ENCODE assay signal across 1 cellular context in the genomic region with DNA sequence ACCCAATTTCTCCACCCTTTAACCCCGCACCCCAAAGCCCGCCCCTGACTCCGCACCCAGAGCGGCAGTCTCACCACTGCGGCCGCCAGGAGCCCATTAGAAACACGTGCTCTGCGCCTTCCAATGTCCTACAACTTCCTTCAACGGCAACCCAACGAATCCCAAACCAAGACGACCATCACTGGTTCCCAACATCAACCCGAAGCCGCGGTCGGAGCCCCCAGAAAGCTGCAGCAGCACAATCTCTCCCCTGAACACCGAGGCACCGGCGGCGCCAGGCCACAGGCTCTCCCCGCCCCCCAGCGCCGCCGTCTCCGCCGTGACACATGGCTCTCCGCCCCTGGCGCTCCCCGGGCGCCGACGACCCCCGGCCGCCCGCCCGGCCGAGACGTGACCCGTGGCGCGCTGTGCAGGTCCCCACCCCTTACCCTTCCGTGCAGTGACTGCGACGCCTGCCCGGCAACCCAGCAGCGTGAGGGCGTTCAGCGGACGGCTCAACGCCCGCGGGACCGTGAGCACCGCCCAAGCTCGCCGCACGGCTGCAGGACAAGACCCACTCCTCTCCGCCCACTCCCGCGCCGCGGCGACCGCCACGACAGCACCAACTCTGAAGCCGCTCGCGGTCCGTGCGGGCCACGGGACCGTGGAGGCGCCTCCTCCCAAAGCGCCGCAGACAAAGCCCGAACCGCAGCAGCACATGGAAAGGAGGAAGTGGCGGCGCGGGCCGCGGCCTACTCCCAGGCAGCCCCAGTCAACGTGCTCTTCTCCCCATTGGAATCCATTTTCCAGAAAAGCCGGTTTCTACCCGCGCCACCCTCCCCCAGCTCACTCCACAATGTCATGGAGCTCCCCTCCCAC.
TF ChIP-seq lines count a peak whose summit lies in the region.

No MANE protein-coding gene starts in this region.

TF ChIP-seq in K562, 482 proteins besides CTCF, POLR2A, EP300 and RAD21 (continued from another document and continues in another):
- TF ChIP-seq, protein P1, sequence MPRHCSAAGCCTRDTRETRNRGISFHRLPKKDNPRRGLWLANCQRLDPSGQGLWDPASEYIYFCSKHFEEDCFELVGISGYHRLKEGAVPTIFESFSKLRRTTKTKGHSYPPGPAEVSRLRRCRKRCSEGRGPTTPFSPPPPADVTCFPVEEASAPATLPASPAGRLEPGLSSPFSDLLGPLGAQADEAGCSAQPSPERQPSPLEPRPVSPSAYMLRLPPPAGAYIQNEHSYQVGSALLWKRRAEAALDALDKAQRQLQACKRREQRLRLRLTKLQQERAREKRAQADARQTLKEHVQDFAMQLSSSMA (CRISPR knock-in tag; IDR thresholded peaks at IDR 0.05): peak; percentile 62; the same call in 1 of the 2 replicates
- no peak for TF ChIP-seq ZNF551 (CRISPR knock-in tag; IDR thresholded peaks at IDR 0.05)
- no peak for TF ChIP-seq GTF2E2 (tag; IDR thresholded peaks at IDR 0.05)
- no peak for TF ChIP-seq HDAC8 (tag; IDR thresholded peaks at IDR 0.05)
- no peak for TF ChIP-seq ZFP1 (CRISPR knock-in tag; IDR thresholded peaks at IDR 0.05)
- TF ChIP-seq PHF8 (IDR thresholded peaks at IDR 0.05; ENCODE audit: borderline replicate concordance, low read length): no peak
- no peak for TF ChIP-seq KDM1A (IDR thresholded peaks at IDR 0.05)
- TF ChIP-seq STAT5A (IDR thresholded peaks at IDR 0.05; ENCODE audit: borderline replicate concordance, low read length): no peak
- TF ChIP-seq NR3C1 (CRISPR knock-in tag; IDR thresholded peaks at IDR 0.05): no peak; the same call in 1 of the 2 replicates
- no peak for TF ChIP-seq RBM17 (IDR thresholded peaks at IDR 0.05; ENCODE audit: borderline replicate concordance, low read depth, low read length)
- TF ChIP-seq ZNF217 (CRISPR knock-in tag; IDR thresholded peaks at IDR 0.05): no peak
- TF ChIP-seq PCBP2 (IDR thresholded peaks at IDR 0.05; ENCODE audit: low read depth, low read length, poor library complexity, severe bottlenecking): no peak
- no peak for TF ChIP-seq RHOXF2B (CRISPR knock-in tag; conservative IDR thresholded peaks at IDR 0.05)
- TF ChIP-seq GABPB2 (CRISPR knock-in tag; conservative IDR thresholded peaks at IDR 0.05): no peak
- no peak for TF ChIP-seq ID3 (CRISPR knock-in tag; IDR thresholded peaks at IDR 0.05)
- no peak; the same call in 1 of the 2 replicates for TF ChIP-seq ID3 (tag; IDR thresholded peaks at IDR 0.05)
- TF ChIP-seq ZNF717 (CRISPR knock-in tag; IDR thresholded peaks at IDR 0.05): no peak
- TF ChIP-seq KAT7 (CRISPR knock-in tag; IDR thresholded peaks at IDR 0.05; ENCODE audit: borderline replicate concordance): no peak; the same call in 1 of the 2 replicates
- TF ChIP-seq, protein P2, sequence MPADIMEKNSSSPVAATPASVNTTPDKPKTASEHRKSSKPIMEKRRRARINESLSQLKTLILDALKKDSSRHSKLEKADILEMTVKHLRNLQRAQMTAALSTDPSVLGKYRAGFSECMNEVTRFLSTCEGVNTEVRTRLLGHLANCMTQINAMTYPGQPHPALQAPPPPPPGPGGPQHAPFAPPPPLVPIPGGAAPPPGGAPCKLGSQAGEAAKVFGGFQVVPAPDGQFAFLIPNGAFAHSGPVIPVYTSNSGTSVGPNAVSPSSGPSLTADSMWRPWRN (IDR thresholded peaks at IDR 0.05; ENCODE audit: low read depth): no peak
- TF ChIP-seq SMARCA4 (IDR thresholded peaks at IDR 0.05): no peak
- no peak for TF ChIP-seq RERE (CRISPR knock-in tag; IDR thresholded peaks at IDR 0.05; ENCODE audit: borderline replicate concordance)
- TF ChIP-seq MXI1 (IDR thresholded peaks at IDR 0.05; ENCODE audit: low read depth, low read length): peak; percentile 30; the same call in 1 of the 2 replicates
- no peak for TF ChIP-seq CHD4 (IDR thresholded peaks at IDR 0.05; ENCODE audit: insufficient read depth, insufficient replicate concordance, low read depth, low read length, poor library complexity, severe bottlenecking)
- no peak for TF ChIP-seq ZNF561 (CRISPR knock-in tag; conservative IDR thresholded peaks at IDR 0.05)
- peak; percentile 19; the same call in 1 of the 2 replicates for TF ChIP-seq CREM (IDR thresholded peaks at IDR 0.05; ENCODE audit: low read depth)
- TF ChIP-seq ZNF778 (CRISPR knock-in tag; IDR thresholded peaks at IDR 0.05): no peak
- no peak for TF ChIP-seq ZNF232 (CRISPR knock-in tag; IDR thresholded peaks at IDR 0.05)
- 0 out of 2 replicates have a peak, but pooled peaks have one; percentile 14 for TF ChIP-seq NR2C2 (CRISPR knock-in tag; IDR thresholded peaks at IDR 0.05)
- no peak for TF ChIP-seq NR2C2 (tag; IDR thresholded peaks at IDR 0.05)
- TF ChIP-seq USF2 (CRISPR knock-in tag; IDR thresholded peaks at IDR 0.05): peak; percentile 51
- TF ChIP-seq, protein P3, sequence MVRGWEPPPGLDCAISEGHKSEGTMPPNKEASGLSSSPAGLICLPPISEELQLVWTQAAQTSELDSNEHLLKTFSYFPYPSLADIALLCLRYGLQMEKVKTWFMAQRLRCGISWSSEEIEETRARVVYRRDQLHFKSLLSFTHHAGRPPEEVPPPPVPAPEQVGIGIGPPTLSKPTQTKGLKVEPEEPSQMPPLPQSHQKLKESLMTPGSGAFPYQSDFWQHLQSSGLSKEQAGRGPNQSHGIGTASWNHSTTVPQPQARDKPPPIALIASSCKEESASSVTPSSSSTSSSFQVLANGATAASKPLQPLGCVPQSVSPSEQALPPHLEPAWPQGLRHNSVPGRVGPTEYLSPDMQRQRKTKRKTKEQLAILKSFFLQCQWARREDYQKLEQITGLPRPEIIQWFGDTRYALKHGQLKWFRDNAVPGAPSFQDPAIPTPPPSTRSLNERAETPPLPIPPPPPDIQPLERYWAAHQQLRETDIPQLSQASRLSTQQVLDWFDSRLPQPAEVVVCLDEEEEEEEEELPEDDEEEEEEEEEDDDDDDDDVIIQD (CRISPR knock-in tag; IDR thresholded peaks at IDR 0.05): no peak; the same call in 1 of the 2 replicates
- no peak for TF ChIP-seq NFXL1 (CRISPR knock-in tag; IDR thresholded peaks at IDR 0.05)
- TF ChIP-seq, protein P4, sequence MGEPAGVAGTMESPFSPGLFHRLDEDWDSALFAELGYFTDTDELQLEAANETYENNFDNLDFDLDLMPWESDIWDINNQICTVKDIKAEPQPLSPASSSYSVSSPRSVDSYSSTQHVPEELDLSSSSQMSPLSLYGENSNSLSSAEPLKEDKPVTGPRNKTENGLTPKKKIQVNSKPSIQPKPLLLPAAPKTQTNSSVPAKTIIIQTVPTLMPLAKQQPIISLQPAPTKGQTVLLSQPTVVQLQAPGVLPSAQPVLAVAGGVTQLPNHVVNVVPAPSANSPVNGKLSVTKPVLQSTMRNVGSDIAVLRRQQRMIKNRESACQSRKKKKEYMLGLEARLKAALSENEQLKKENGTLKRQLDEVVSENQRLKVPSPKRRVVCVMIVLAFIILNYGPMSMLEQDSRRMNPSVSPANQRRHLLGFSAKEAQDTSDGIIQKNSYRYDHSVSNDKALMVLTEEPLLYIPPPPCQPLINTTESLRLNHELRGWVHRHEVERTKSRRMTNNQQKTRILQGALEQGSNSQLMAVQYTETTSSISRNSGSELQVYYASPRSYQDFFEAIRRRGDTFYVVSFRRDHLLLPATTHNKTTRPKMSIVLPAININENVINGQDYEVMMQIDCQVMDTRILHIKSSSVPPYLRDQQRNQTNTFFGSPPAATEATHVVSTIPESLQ (CRISPR knock-in tag; IDR thresholded peaks at IDR 0.05): no peak
- no peak for TF ChIP-seq SLC30A9 (CRISPR knock-in tag; IDR thresholded peaks at IDR 0.05)
- TF ChIP-seq, protein P5, sequence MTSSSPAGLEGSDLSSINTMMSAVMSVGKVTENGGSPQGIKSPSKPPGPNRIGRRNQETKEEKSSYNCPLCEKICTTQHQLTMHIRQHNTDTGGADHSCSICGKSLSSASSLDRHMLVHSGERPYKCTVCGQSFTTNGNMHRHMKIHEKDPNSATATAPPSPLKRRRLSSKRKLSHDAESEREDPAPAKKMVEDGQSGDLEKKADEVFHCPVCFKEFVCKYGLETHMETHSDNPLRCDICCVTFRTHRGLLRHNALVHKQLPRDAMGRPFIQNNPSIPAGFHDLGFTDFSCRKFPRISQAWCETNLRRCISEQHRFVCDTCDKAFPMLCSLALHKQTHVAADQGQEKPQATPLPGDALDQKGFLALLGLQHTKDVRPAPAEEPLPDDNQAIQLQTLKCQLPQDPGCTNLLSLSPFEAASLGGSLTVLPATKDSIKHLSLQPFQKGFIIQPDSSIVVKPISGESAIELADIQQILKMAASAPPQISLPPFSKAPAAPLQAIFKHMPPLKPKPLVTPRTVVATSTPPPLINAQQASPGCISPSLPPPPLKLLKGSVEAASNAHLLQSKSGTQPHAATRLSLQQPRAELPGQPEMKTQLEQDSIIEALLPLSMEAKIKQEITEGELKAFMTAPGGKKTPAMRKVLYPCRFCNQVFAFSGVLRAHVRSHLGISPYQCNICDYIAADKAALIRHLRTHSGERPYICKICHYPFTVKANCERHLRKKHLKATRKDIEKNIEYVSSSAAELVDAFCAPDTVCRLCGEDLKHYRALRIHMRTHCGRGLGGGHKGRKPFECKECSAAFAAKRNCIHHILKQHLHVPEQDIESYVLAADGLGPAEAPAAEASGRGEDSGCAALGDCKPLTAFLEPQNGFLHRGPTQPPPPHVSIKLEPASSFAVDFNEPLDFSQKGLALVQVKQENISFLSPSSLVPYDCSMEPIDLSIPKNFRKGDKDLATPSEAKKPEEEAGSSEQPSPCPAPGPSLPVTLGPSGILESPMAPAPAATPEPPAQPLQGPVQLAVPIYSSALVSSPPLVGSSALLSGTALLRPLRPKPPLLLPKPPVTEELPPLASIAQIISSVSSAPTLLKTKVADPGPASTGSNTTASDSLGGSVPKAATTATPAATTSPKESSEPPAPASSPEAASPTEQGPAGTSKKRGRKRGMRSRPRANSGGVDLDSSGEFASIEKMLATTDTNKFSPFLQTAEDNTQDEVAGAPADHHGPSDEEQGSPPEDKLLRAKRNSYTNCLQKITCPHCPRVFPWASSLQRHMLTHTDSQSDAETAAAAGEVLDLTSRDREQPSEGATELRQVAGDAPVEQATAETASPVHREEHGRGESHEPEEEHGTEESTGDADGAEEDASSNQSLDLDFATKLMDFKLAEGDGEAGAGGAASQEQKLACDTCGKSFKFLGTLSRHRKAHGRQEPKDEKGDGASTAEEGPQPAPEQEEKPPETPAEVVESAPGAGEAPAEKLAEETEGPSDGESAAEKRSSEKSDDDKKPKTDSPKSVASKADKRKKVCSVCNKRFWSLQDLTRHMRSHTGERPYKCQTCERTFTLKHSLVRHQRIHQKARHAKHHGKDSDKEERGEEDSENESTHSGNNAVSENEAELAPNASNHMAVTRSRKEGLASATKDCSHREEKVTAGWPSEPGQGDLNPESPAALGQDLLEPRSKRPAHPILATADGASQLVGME (CRISPR knock-in tag; IDR thresholded peaks at IDR 0.05): no peak
- no peak for TF ChIP-seq DMBX1 (CRISPR knock-in tag; IDR thresholded peaks at IDR 0.05; ENCODE audit: borderline replicate concordance)
- TF ChIP-seq ZNF133 (CRISPR knock-in tag; IDR thresholded peaks at IDR 0.05): no peak
- no peak for TF ChIP-seq IRF9 (tag; IDR thresholded peaks at IDR 0.05)
